1 cellular context compared by ENCODE assay signal in the genomic region with DNA sequence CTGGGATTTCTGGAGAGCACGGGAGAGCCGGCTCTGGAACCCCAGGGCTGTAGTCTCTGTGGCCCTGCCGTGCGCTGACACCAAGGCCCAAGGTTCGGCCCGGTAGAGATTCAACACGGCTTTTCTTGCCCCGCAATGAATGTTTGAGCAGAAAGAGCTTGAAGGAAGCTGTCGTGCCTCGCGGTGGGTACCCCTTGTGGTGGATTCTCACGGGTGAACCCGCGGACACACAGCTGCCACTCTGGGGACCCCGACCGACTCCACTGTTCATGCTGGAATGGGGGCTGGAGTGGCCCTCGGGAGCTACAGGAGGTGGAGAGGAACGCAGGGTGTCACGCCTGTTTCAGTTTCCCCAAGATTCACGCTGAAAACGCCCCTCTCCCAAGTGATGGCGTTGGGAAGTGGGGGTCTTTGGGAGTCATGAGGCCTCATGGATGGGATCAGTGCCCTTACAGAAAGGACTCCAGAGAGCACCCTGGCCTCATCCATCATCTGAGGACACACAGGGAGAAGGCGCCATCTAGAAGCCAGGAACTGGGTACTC.
A peak's percentile ranks its signal among the peaks of the same experiment; 100 is the strongest.
TF ChIP-seq lines count a peak whose summit lies in the region.

No MANE protein-coding gene starts in this region.

TF ChIP-seq in H1, 55 proteins besides CTCF, POLR2A, EP300 and RAD21:
- TF ChIP-seq TAF7 (optimal IDR thresholded peaks at IDR 0.05; ENCODE audit: borderline replicate concordance, low read depth, low read length) (peak; percentile 31), POLR2AphosphoS5 (IDR thresholded peaks at IDR 0.05; ENCODE audit: low read depth, low read length) (peak; percentile 63), BACH1 (IDR thresholded peaks at IDR 0.05; ENCODE audit: low read length) (no peak), SIN3A (conservative IDR thresholded peaks at IDR 0.05 in 1 of 2, IDR thresholded peaks at IDR 0.05 in 1 of 2; ENCODE audit: low read depth in 1 of 2, low read length in 2 of 2) (no peak), GABPA (IDR thresholded peaks at IDR 0.05; ENCODE audit: borderline replicate concordance, insufficient read depth, low read length) (no peak)
- TF ChIP-seq, protein P1, sequence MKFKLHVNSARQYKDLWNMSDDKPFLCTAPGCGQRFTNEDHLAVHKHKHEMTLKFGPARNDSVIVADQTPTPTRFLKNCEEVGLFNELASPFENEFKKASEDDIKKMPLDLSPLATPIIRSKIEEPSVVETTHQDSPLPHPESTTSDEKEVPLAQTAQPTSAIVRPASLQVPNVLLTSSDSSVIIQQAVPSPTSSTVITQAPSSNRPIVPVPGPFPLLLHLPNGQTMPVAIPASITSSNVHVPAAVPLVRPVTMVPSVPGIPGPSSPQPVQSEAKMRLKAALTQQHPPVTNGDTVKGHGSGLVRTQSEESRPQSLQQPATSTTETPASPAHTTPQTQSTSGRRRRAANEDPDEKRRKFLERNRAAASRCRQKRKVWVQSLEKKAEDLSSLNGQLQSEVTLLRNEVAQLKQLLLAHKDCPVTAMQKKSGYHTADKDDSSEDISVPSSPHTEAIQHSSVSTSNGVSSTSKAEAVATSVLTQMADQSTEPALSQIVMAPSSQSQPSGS (IDR thresholded peaks at IDR 0.05; ENCODE audit: low read length) = 0 out of 2 replicates have a peak, but pooled peaks have one; percentile 45
